Comparison of ENCODE assay signal across 8 cellular contexts in genomic region chr17:2511462-2512369, GRCh38. TPM values are rescaled to one million over a fixed set of nuclear protein-coding genes. Genes with fewer than 3 reads are reported as not detected.
DNase-seq lines count a peak whose midpoint lies in the region; ATAC-seq, FAIRE-seq and TF ChIP-seq lines count a peak whose summit lies in the region.

Gene METTL16 (minus strand): TSS chr17:2511888. CDS start chr17:2502331, 9,557 bp downstream.

- peaks cover 4% of the 10 kb centered on the region for H3K79me1 ChIP-seq in trophoblast cell (ENCODE audit: low read length)

- H3K9me3 ChIP-seq in adipocyte (ENCODE audit: control insufficient read depth, low read length) (no peaks in the 10 kb centered on the region), trophoblast cell (ENCODE audit: insufficient read depth, low read depth, low read length) (no peaks in the 10 kb centered on the region), transverse colon (no peaks in the 10 kb centered on the region)

- intact Hi-C loops in cardiac septum (cut with DNase I) (loop anchor here (5.0 kb wide), 1 partner anchor 81 kb away; the partner anchor contains the start of gene PAFAH1B1), transverse colon (cut with DNase I; ENCODE audit: low total_unique reads) (no loop called here)

- peak; percentile 96 for FAIRE-seq in GM12892 (lab: Jason Lieb, UNC)

- H3K4me1 ChIP-seq in adipocyte (ENCODE audit: control insufficient read depth, insufficient read depth, low read length) (peaks cover 10% of the 10 kb centered on the region), trophoblast cell (ENCODE audit: control insufficient read depth in 1 of 2, insufficient read depth in 2 of 2, low read length in 2 of 2) (peaks cover 0 to 5% of the 10 kb centered on the region in 2 experiments), transverse colon (peaks cover 11 to 21% (median 12%) of the 10 kb centered on the region in 4 donors)

- H3K4me2 ChIP-seq in trophoblast cell (ENCODE audit: low read length) = peak within 1 kb of the TSS; percentile 98

- H4K12ac ChIP-seq in trophoblast cell (ENCODE audit: low read depth, low read length) = peak within 1 kb of the TSS; percentile 84

- H3K4ac ChIP-seq in trophoblast cell (ENCODE audit: low read depth, low read length) = peak within 1 kb of the TSS; percentile 57

- H3K27me3 ChIP-seq in adipocyte (replicated peaks; ENCODE audit: control insufficient read depth, insufficient read depth, low read length) (no peaks in the 10 kb centered on the region), trophoblast cell (ENCODE audit: insufficient read depth, low read length) (no peaks in the 10 kb centered on the region), transverse colon (no peaks in the 10 kb centered on the region)

- H2BK5ac ChIP-seq in trophoblast cell (ENCODE audit: low read depth, low read length, poor library complexity) = peak within 1 kb of the TSS; percentile 62

- peak within 1 kb of the TSS; percentile 87 for H2AFZ ChIP-seq in trophoblast cell (ENCODE audit: insufficient read depth, low read length, poor library complexity)

- peak within 1 kb of the TSS; percentile 82 for H3K14ac ChIP-seq in trophoblast cell (ENCODE audit: low read length)

- H2AK5ac ChIP-seq in trophoblast cell (ENCODE audit: low read length) = no peak within 1 kb of the TSS

- H3K4me3 ChIP-seq in adipocyte (ENCODE audit: low read length) (peak within 1 kb of the TSS; percentile 97), trophoblast cell (ENCODE audit: low read depth, low read length) (peak within 1 kb of the TSS; percentile 81), transverse colon (peak within 1 kb of the TSS; percentile 60 to 81 (median 76))

- H2BK120ac ChIP-seq in trophoblast cell (ENCODE audit: insufficient read depth, low read length, poor library complexity) = peak within 1 kb of the TSS; percentile 64

- H4K8ac ChIP-seq in trophoblast cell (ENCODE audit: low read depth, low read length) = peak within 1 kb of the TSS; percentile 96

- TF ChIP-seq CTCF in transverse colon (IDR thresholded peaks at IDR 0.05) = no peak

- TF ChIP-seq POLR2A in GM12892 (IDR thresholded peaks at IDR 0.05; ENCODE audit: low read depth, low read length) (peak; percentile 90), transverse colon (IDR thresholded peaks at IDR 0.05) (peak; percentile 81)

- WGBS in trophoblast cell (ENCODE audit: extremely low coverage, insufficient coverage, insufficient read length) = no CpG with 5 or more reads among the region's 49 CpGs
- 0 to 1% methylated on average over 8 to 49 of the region's 49 CpGs for WGBS in transverse colon (ENCODE audit: low coverage in 1 of 2), 2 donors

- H3K9ac ChIP-seq in adipocyte (ENCODE audit: low read length) = peak within 1 kb of the TSS; percentile 88
- peak within 1 kb of the TSS; percentile 94 for H3K9ac ChIP-seq in trophoblast cell (ENCODE audit: low read length)

- H3K23ac ChIP-seq in trophoblast cell (ENCODE audit: low read length) = no peak within 1 kb of the TSS

- no peak within 1 kb of the TSS for H2BK12ac ChIP-seq in trophoblast cell (ENCODE audit: low read length)

- H3K27ac ChIP-seq in trophoblast cell (ENCODE audit: low read depth, low read length) (peak within 1 kb of the TSS; percentile 84), transverse colon (peak within 1 kb of the TSS; percentile 89 to 96 (median 91))

- TF ChIP-seq EP300 in transverse colon (IDR thresholded peaks at IDR 0.05; ENCODE audit: low read depth) = no peak

- in situ Hi-C loops in transverse colon (cut with MboI; ENCODE audit: low pct_ligation_motif_present in 1 of 4, low pct_unique_long_range_greater_than_20kb in 1 of 4, low sequenced_read_pairs in 3 of 4) = no loop called here

- H3K79me2 ChIP-seq in trophoblast cell (ENCODE audit: control insufficient read depth, insufficient read depth, low read length, poor library complexity) = peaks cover 4% of the 10 kb centered on the region

- peak within 1 kb of the TSS; percentile 78 for H3K18ac ChIP-seq in trophoblast cell (ENCODE audit: low read length)

- ATAC-seq in HG02840 (IDR thresholded peaks at IDR 0.05; ENCODE audit: low FRiP score, unreplicated experiment) = peak; percentile 97

- no peaks in the 10 kb centered on the region for H3K36me3 ChIP-seq in adipocyte (ENCODE audit: control insufficient read depth, insufficient read depth, low read length, severe bottlenecking)
- no peaks in the 10 kb centered on the region for H3K36me3 ChIP-seq in trophoblast cell (ENCODE audit: control insufficient read depth in 1 of 2, insufficient read depth in 2 of 2, low read length in 2 of 2)
- no peaks in the 10 kb centered on the region for H3K36me3 ChIP-seq in transverse colon

- H4K91ac ChIP-seq in trophoblast cell (ENCODE audit: low read depth, low read length) = peak within 1 kb of the TSS; percentile 75

- peak; percentile 89 for DNase-seq in GM12892 (ENCODE audit: insufficient read length)
- DNase-seq in NCI-H1436 (lab: John Stamatoyannopoulos, UW) = peak; percentile 99
- DNase-seq in SW480 (ENCODE audit: low spot score) = peak; percentile 99
- peak; percentile 100 for DNase-seq in adipocyte (ENCODE audit: low read depth)
- peak; percentile 98 for DNase-seq in cardiac septum (ENCODE audit: low spot score)
- DNase-seq in trophoblast cell = peak; percentile 99 to 100
- DNase-seq in transverse colon = peak; percentile 98

RNA-seq across cellular contexts. Expression of gene METTL16, which starts in this region (rescaled TPM):
- polyA plus RNA-seq in GM12892 (2012; ENCODE audit: missing spikeins) = 20.6 TPM
- total RNA-seq in cardiac septum (25.8 TPM), transverse colon (100 to 1,000 TPM in 1 of 4 donors, 10 to 100 TPM in 3; 16.1 to 141 (median 19.8) TPM)
- 22.3 and 22.5 TPM in 2 replicates for polyA plus RNA-seq in trophoblast cell (2013)

Comparison
In these comparisons a context has a peak if more than half of its experiments do, and no peak if none do; other contexts are left out.
1. Peak in every context shown above with its lines: DNase-seq, ATAC-seq, H3K4me3 ChIP-seq and H3K27ac ChIP-seq.